In the genomic region with DNA sequence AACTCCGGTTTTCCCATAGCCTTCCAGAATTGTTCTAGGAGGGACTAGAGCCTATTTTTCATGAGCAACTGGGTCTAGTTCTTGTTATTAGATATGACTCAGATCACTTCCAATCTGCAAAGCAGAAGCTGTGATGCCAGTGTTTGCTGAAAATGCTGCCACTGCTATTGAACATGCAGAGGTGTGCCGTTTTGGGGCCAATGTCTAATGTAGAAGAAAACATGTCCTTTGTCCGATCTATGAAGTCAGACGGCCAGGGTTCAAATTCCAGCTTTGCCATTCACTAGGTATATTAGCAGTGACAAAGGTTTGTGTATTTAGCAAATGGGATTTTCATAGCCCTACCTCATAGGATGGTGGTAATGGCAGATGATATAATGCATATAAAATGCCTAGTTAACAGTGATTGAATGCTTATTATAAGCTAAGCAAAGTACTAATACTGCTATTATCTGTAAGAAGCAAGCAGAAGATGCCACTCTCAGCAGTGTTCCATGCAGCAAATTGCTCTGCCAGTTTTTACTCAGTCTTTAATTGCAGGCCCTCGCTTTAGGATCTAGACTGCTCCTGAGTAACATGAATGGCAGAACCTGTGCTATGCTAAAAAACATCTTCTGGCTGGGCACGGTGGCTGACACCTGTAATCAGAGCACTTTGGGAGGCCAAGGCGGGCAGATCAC, we compare ENCODE assay signal across 1 cellular context.
TF ChIP-seq lines count a peak whose summit lies in the region.

No MANE protein-coding gene starts in this region.

TF ChIP-seq in WTC11, 78 proteins besides CTCF, POLR2A, EP300 and RAD21:
- peak; percentile 14; the same call in 1 of the 2 replicates for TF ChIP-seq GABPB1 (CRISPR knock-in tag; IDR thresholded peaks at IDR 0.05)
- TF ChIP-seq, protein P1, sequence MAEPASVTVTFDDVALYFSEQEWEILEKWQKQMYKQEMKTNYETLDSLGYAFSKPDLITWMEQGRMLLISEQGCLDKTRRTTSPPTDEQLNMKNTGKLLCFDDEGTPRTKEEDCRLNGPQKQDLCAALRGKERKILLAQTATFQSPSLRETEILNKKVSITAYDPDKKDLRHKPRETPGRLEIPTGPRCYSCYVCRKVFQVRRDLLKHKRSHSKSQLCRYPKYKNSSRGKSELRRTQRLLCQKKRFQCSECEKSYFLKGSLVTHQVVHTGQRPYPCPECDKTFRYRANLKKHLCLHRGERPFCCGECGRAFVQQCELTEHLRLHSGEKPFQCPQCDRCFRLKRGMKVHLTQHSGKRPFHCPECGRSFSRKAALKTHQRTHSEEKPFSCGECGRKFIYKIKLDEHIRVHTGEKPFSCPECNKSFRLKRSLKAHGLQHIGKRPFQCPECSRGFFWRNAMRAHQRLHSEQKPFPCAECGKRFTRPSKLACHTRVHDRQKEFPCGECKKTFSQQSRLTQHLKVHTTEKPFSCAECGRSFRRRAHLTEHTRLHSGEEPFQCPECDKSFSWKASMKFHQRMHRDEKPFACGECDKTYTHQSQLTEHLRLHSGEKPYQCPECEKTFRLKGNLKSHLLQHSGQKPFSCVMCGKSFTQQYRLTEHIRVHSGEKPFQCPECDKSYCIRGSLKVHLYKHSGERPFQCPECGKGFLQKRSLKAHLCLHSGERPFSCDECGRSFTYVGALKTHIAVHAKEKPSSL (CRISPR knock-in tag; conservative IDR thresholded peaks at IDR 0.05) = no peak
TF ChIP-seq in WTC11: peak in this region for 1.
